In the genomic region with DNA sequence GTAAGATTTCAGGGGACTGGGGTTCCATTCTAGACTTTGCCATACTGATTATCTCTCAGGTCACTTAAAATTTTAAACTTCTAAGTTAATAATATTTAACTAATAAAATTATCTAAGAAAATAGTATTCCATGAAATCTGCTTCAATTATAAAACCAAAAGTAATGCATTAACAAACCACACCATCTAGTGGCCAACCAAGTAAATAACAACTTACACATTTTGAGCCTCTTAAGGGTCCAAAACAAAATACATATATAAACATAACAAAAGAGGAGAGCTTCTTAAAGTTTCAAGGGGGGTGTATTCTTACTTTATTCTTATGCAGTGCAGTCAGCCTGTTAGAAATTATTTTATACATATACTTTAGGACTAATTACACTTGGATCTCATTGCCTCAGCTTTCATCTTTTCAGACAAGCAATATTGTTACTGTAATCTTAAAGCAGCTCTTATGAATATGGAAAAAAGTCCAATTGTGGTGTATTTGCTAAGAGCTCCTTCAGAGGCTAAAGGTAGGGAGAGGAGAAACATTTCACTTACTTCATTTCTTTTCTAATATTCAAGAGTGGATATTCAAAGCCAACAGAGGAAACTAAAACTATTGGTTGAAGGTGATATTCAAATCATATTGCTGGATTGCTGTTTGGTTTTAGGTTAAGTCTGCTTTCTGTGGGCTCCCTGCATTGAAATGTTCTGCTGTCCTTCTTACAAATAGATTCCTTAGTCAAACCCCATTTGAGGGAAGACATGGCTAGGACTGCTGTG, we compare ENCODE assay signal across 8 cellular contexts.
DNase-seq lines count a peak whose midpoint lies in the region; ATAC-seq and TF ChIP-seq lines count a peak whose summit lies in the region.

No MANE protein-coding gene starts in this region.

- peak; percentile 53 for DNase-seq in EH (ENCODE audit: low read depth)
- DNase-seq in SHP77 treated with DMSO at 0.1 percent for 48 hours (lab: John Stamatoyannopoulos, UW): peak; percentile 3
- DNase-seq in fibroblast of gingiva (ENCODE audit: low read depth): peak; percentile 9
- no peak for DNase-seq in retinal pigment epithelial cell (ENCODE audit: low read depth)
- DNase-seq in occipital lobe (lab: John Stamatoyannopoulos, UW): no peak

- peak; percentile 46 for ATAC-seq in GM19452 (IDR thresholded peaks at IDR 0.05; ENCODE audit: unreplicated experiment)
- ATAC-seq in HG03442 (IDR thresholded peaks at IDR 0.05; ENCODE audit: unreplicated experiment): peak; percentile 27
- ATAC-seq in HG03025 (IDR thresholded peaks at IDR 0.05; ENCODE audit: low FRiP score, unreplicated experiment): no peak

- TF ChIP-seq CTCF in retinal pigment epithelial cell (conservative IDR thresholded peaks at IDR 0.05; ENCODE audit: low read depth, low read length): peak; percentile 59

- no peak overlapping the region for H3K4me3 ChIP-seq in retinal pigment epithelial cell (ENCODE audit: low read length)

Comparison
In these comparisons a context has a peak if more than half of its experiments do, and no peak if none do; other contexts are left out.
1. DNase-seq: peak in EH (single experiment), SHP77 treated with DMSO at 0.1 percent for 48 hours (single experiment) and fibroblast of gingiva (single experiment); none in retinal pigment epithelial cell (single experiment) and occipital lobe (single experiment).